9 cellular contexts compared by ENCODE assay signal in genomic region chr10:100370976-100371706, GRCh38. TPM values are rescaled to one million over a fixed set of nuclear protein-coding genes. Genes with fewer than 3 reads are reported as not detected.
DNase-seq lines count a peak whose midpoint lies in the region; ATAC-seq, FAIRE-seq and TF ChIP-seq lines count a peak whose summit lies in the region.
"Had no signal": no experiment of that assay in that cellular context is flagged by ENCODE, and none has a peak within 500 bp of the region (broad histone marks: within the 10 kb centered on the region; RNA-seq: fewer than 3 reads in every experiment).

No MANE protein-coding gene starts in this region.

- no peaks in the 10 kb centered on the region for H4K20me1 ChIP-seq in astrocyte (ENCODE audit: insufficient read depth, low read length)

- no peak for ATAC-seq in GM21737 (IDR thresholded peaks at IDR 0.05; ENCODE audit: unreplicated experiment)
- ATAC-seq in GM18868 (IDR thresholded peaks at IDR 0.05; ENCODE audit: unreplicated experiment) = no peak

- H3K27me3 Mint-ChIP-seq in astrocyte (ENCODE audit: low read depth, unreplicated experiment) = no peaks in the 10 kb centered on the region

- TF ChIP-seq CTCF in A673 (conservative IDR thresholded peaks at IDR 0.05; ENCODE audit: low read depth, low read length) (no peak), astrocyte (IDR thresholded peaks at IDR 0.05; ENCODE audit: insufficient read depth, low read depth, low read length) (no peak)

- peaks cover 30% of the 10 kb centered on the region for H3K4me1 ChIP-seq in A673 (ENCODE audit: insufficient read depth, low read length, poor library complexity, severe bottlenecking)
- peaks cover 45% of the 10 kb centered on the region for H3K4me1 ChIP-seq in astrocyte (ENCODE audit: insufficient read depth, low read length)

- peak overlapping the region; percentile 80 for H3K4me3 Mint-ChIP-seq in astrocyte (ENCODE audit: unreplicated experiment)

- H3K27ac ChIP-seq in A673 (ENCODE audit: low read depth, low read length, poor library complexity, severe bottlenecking) (peak overlapping the region; percentile 71), astrocyte (ENCODE audit: low read depth, low read length) (peak overlapping the region; percentile 91)
- H3K27ac ChIP-seq: neutrophil had no signal

- CTCF ChIA-PET in A673 (lab: Charles Lee) = no interaction called here

- peak overlapping the region; percentile 52 for H2AFZ ChIP-seq in astrocyte (ENCODE audit: low read depth, low read length)

- H3K9ac ChIP-seq in astrocyte (ENCODE audit: low read length) = peak overlapping the region; percentile 64

- peaks cover 9% of the 10 kb centered on the region for H3K36me3 ChIP-seq in A673 (ENCODE audit: insufficient read depth, low read length, poor library complexity, severe bottlenecking)
- H3K36me3 ChIP-seq in astrocyte (ENCODE audit: insufficient read depth, low read length) = no peaks in the 10 kb centered on the region
- H3K36me3 ChIP-seq: neutrophil had no signal

- no peaks in the 10 kb centered on the region for H3K36me3 Mint-ChIP-seq in astrocyte (ENCODE audit: low read depth, unreplicated experiment)

- peak overlapping the region; percentile 73 for H3K4me2 ChIP-seq in astrocyte (ENCODE audit: low read length)

- FAIRE-seq in astrocyte (lab: Jason Lieb, UNC) = no peak

- H3K27me3 ChIP-seq in A673 (replicated peaks; ENCODE audit: insufficient read depth, low read depth, low read length, poor library complexity) = no peaks in the 10 kb centered on the region
- H3K27me3 ChIP-seq in astrocyte (ENCODE audit: insufficient read depth, low read length) = no peaks in the 10 kb centered on the region
- H3K27me3 ChIP-seq: neutrophil had no signal

- peaks cover 7% of the 10 kb centered on the region for H3K79me2 ChIP-seq in astrocyte (ENCODE audit: insufficient read depth, low read length)

- POLR2A ChIA-PET in A673 (lab: Charles Lee; ENCODE audit: low non-redundant PET) = no interaction called here

- no peak for DNase-seq in A673 (ENCODE audit: low spot score)
- DNase-seq in HT-29 (ENCODE audit: low spot score) = peak; percentile 95
- DNase-seq in T-helper 2 cell = peak in 3 of 5 experiments; percentile 9 to 79 (median 63)
- peak; percentile 90 for DNase-seq in astrocyte (ENCODE audit: low read depth)
- DNase-seq in hepatic stellate cell (ENCODE audit: low spot score) = peak; percentile 73
- peak; percentile 68 for DNase-seq in retina

- H3K9me3 ChIP-seq in A673 (ENCODE audit: low read depth, low read length, poor library complexity, severe bottlenecking) (no peaks in the 10 kb centered on the region), astrocyte (ENCODE audit: insufficient read depth, low read depth, low read length) (no peaks in the 10 kb centered on the region)
- H3K9me3 ChIP-seq: neutrophil had no signal

- BruUV-seq in A673 (replicated peaks; lab: Mats Ljungman, UMichigan) = no TSS peak

- peaks cover 12% of the 10 kb centered on the region for H3K4me1 Mint-ChIP-seq in astrocyte (ENCODE audit: low read depth, unreplicated experiment)

- no peaks in the 10 kb centered on the region for H3K9me3 Mint-ChIP-seq in astrocyte (ENCODE audit: unreplicated experiment)

- intact Hi-C loops in A673 (cut with micrococcal nuclease; ENCODE audit: unreplicated experiment) = no loop called here

- H3K4me3 ChIP-seq in A673 (ENCODE audit: low read depth, low read length, poor library complexity, severe bottlenecking) = no peak overlapping the region
- no peak overlapping the region for H3K4me3 ChIP-seq in astrocyte (ENCODE audit: insufficient read depth, low read depth, low read length)

- H3K27ac Mint-ChIP-seq in astrocyte (ENCODE audit: unreplicated experiment) = peak overlapping the region; percentile 99

RNA-seq across cellular contexts. Expression of gene SCD, which starts 24.1 kb away (rescaled TPM):
- total RNA-seq in A673 (2021) = 519 and 559 TPM in 2 replicates
- 253 and 267 TPM in 2 replicates for total RNA-seq in HT-29 (2014; rRNA removed; shearing (Covaris generic))
- total RNA-seq in astrocyte = 324 and 428 TPM in 2 replicates

RNA-seq across cellular contexts. Expression of gene PKD2L1, which starts 41.1 kb away (rescaled TPM):
- total RNA-seq in A673 (2021) (not detected in 2 replicates), astrocyte (not detected in 2 replicates)
- 0.21 TPM in 1 of 2 replicates, not detected in the other for total RNA-seq in HT-29 (2014; rRNA removed; shearing (Covaris generic))
